Comparison of ENCODE assay signal across 1 cellular context in genomic region chr17:17032131-17032692, GRCh38.
A peak's percentile ranks its signal among the peaks of the same experiment; 100 is the strongest.
TF ChIP-seq lines count a peak whose summit lies in the region.

No MANE protein-coding gene starts in this region.

TF ChIP-seq in HepG2, 621 proteins besides CTCF, POLR2A, EP300 and RAD21 (continues in another document):
- TF ChIP-seq, protein P1, sequence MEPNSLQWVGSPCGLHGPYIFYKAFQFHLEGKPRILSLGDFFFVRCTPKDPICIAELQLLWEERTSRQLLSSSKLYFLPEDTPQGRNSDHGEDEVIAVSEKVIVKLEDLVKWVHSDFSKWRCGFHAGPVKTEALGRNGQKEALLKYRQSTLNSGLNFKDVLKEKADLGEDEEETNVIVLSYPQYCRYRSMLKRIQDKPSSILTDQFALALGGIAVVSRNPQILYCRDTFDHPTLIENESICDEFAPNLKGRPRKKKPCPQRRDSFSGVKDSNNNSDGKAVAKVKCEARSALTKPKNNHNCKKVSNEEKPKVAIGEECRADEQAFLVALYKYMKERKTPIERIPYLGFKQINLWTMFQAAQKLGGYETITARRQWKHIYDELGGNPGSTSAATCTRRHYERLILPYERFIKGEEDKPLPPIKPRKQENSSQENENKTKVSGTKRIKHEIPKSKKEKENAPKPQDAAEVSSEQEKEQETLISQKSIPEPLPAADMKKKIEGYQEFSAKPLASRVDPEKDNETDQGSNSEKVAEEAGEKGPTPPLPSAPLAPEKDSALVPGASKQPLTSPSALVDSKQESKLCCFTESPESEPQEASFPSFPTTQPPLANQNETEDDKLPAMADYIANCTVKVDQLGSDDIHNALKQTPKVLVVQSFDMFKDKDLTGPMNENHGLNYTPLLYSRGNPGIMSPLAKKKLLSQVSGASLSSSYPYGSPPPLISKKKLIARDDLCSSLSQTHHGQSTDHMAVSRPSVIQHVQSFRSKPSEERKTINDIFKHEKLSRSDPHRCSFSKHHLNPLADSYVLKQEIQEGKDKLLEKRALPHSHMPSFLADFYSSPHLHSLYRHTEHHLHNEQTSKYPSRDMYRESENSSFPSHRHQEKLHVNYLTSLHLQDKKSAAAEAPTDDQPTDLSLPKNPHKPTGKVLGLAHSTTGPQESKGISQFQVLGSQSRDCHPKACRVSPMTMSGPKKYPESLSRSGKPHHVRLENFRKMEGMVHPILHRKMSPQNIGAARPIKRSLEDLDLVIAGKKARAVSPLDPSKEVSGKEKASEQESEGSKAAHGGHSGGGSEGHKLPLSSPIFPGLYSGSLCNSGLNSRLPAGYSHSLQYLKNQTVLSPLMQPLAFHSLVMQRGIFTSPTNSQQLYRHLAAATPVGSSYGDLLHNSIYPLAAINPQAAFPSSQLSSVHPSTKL (CRISPR knock-in tag; IDR thresholded peaks at IDR 0.05): peak; percentile 62
- TF ChIP-seq RXRB (CRISPR knock-in tag; IDR thresholded peaks at IDR 0.05; ENCODE audit: borderline replicate concordance): 0 out of 2 replicates have a peak, but pooled peaks have one; percentile 35
- peak; percentile 83; the same call in 1 of the 2 replicates for TF ChIP-seq NRL (CRISPR knock-in tag; IDR thresholded peaks at IDR 0.05; ENCODE audit: borderline replicate concordance)
- TF ChIP-seq, protein P2, sequence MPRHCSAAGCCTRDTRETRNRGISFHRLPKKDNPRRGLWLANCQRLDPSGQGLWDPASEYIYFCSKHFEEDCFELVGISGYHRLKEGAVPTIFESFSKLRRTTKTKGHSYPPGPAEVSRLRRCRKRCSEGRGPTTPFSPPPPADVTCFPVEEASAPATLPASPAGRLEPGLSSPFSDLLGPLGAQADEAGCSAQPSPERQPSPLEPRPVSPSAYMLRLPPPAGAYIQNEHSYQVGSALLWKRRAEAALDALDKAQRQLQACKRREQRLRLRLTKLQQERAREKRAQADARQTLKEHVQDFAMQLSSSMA (CRISPR knock-in tag; IDR thresholded peaks at IDR 0.05): 0 out of 2 replicates have a peak, but pooled peaks have one; percentile 48
- peak; percentile 39 for TF ChIP-seq XRCC5 (optimal IDR thresholded peaks at IDR 0.05; ENCODE audit: low read length)
- TF ChIP-seq, protein P3, sequence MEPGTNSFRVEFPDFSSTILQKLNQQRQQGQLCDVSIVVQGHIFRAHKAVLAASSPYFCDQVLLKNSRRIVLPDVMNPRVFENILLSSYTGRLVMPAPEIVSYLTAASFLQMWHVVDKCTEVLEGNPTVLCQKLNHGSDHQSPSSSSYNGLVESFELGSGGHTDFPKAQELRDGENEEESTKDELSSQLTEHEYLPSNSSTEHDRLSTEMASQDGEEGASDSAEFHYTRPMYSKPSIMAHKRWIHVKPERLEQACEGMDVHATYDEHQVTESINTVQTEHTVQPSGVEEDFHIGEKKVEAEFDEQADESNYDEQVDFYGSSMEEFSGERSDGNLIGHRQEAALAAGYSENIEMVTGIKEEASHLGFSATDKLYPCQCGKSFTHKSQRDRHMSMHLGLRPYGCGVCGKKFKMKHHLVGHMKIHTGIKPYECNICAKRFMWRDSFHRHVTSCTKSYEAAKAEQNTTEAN (CRISPR knock-in tag; conservative IDR thresholded peaks at IDR 0.05): no peak
- no peak for TF ChIP-seq ZNF562 (CRISPR knock-in tag; IDR thresholded peaks at IDR 0.05; ENCODE audit: borderline replicate concordance)
- TF ChIP-seq HNRNPLL (IDR thresholded peaks at IDR 0.05; ENCODE audit: low read depth, low read length, poor library complexity, severe bottlenecking): peak; percentile 44
- TF ChIP-seq TAF15 (IDR thresholded peaks at IDR 0.05; ENCODE audit: low read depth, low read length, poor library complexity, severe bottlenecking): peak; percentile 51
- TF ChIP-seq ZFAT (CRISPR knock-in tag; conservative IDR thresholded peaks at IDR 0.05): no peak
- no peak for TF ChIP-seq MLXIP (CRISPR knock-in tag; IDR thresholded peaks at IDR 0.05; ENCODE audit: borderline replicate concordance)
- TF ChIP-seq LCORL (IDR thresholded peaks at IDR 0.05): no peak
- TF ChIP-seq LCORL (CRISPR knock-in tag; IDR thresholded peaks at IDR 0.05): 0 out of 2 replicates have a peak, but pooled peaks have one; percentile 13
- TF ChIP-seq NR2F1 (CRISPR knock-in tag; IDR thresholded peaks at IDR 0.05): 0 out of 4 replicates have a peak, but pooled peaks of 1 of the 2 experiments have one; percentile 11
- 0 out of 2 replicates have a peak, but pooled peaks have one; percentile 59 for TF ChIP-seq ZNF44 (CRISPR knock-in tag; IDR thresholded peaks at IDR 0.05)
- peak; percentile 70; the same call in 1 of the 2 replicates for TF ChIP-seq ZMYM3 (CRISPR knock-in tag; IDR thresholded peaks at IDR 0.05)
- no peak for TF ChIP-seq ZFP36 (IDR thresholded peaks at IDR 0.05; ENCODE audit: borderline replicate concordance, low read depth, low read length, partially characterized antibody)
- peak; percentile 85 for TF ChIP-seq SAP130 (CRISPR knock-in tag; IDR thresholded peaks at IDR 0.05; ENCODE audit: low read depth)
- 0 out of 2 replicates have a peak, but pooled peaks have one; percentile 36 for TF ChIP-seq DMAP1 (CRISPR knock-in tag; IDR thresholded peaks at IDR 0.05)
- no peak for TF ChIP-seq MAFK (conservative IDR thresholded peaks at IDR 0.05 in 1 of 2, IDR thresholded peaks at IDR 0.05 in 1 of 2; ENCODE audit: low read length in 2 of 2)
- 0 out of 2 replicates have a peak, but pooled peaks have one; percentile 37 for TF ChIP-seq HIVEP1 (CRISPR knock-in tag; IDR thresholded peaks at IDR 0.05)
- TF ChIP-seq TAF1 (CRISPR knock-in tag; IDR thresholded peaks at IDR 0.05): peak; percentile 40; the same call in 1 of the 2 replicates
- no peak for TF ChIP-seq GRHL1 (CRISPR knock-in tag; conservative IDR thresholded peaks at IDR 0.05)
- TF ChIP-seq TOE1 (CRISPR knock-in tag; IDR thresholded peaks at IDR 0.05): no peak
- TF ChIP-seq ZNF644 (CRISPR knock-in tag; IDR thresholded peaks at IDR 0.05; ENCODE audit: low read depth): 0 out of 2 replicates have a peak, but pooled peaks have one; percentile 44
- TF ChIP-seq ASH2L (IDR thresholded peaks at IDR 0.05; ENCODE audit: insufficient read length, low read depth, low read length): peak; percentile 37
- TF ChIP-seq ZNF768 (CRISPR knock-in tag; IDR thresholded peaks at IDR 0.05): peak; percentile 57; the same call in 1 of the 2 replicates
- peak; percentile 34; the same call in 1 of the 2 replicates for TF ChIP-seq THAP11 (CRISPR knock-in tag; IDR thresholded peaks at IDR 0.05)
- 0 out of 2 replicates have a peak, but pooled peaks have one; percentile 40 for TF ChIP-seq ZNF691 (CRISPR knock-in tag; IDR thresholded peaks at IDR 0.05; ENCODE audit: borderline replicate concordance, low read depth)
- TF ChIP-seq ZFP91 (CRISPR knock-in tag; IDR thresholded peaks at IDR 0.05; ENCODE audit: borderline replicate concordance): peak; percentile 60; the same call in 1 of the 2 replicates
- 0 out of 2 replicates have a peak, but pooled peaks have one; percentile 36 for TF ChIP-seq ZNF563 (CRISPR knock-in tag; IDR thresholded peaks at IDR 0.05)
- peak; percentile 24; the same call in 1 of the 2 replicates for TF ChIP-seq KDM5B (CRISPR knock-in tag; IDR thresholded peaks at IDR 0.05; ENCODE audit: borderline replicate concordance)
- TF ChIP-seq ZNF687 (CRISPR knock-in tag; IDR thresholded peaks at IDR 0.05): peak; percentile 94
- peak; percentile 62; the same call in 1 of the 2 replicates for TF ChIP-seq GATAD2A (CRISPR knock-in tag; IDR thresholded peaks at IDR 0.05)
- no peak for TF ChIP-seq HNRNPK (IDR thresholded peaks at IDR 0.05; ENCODE audit: low read depth, low read length, poor library complexity, severe bottlenecking)
- TF ChIP-seq SNAI1 (CRISPR knock-in tag; IDR thresholded peaks at IDR 0.05; ENCODE audit: borderline replicate concordance): no peak
- TF ChIP-seq NR2F6 (IDR thresholded peaks at IDR 0.05): no peak
- TF ChIP-seq NR2F6 (CRISPR knock-in tag; IDR thresholded peaks at IDR 0.05): peak; percentile 36; the same call in 1 of the 2 replicates
- TF ChIP-seq, protein P4, sequence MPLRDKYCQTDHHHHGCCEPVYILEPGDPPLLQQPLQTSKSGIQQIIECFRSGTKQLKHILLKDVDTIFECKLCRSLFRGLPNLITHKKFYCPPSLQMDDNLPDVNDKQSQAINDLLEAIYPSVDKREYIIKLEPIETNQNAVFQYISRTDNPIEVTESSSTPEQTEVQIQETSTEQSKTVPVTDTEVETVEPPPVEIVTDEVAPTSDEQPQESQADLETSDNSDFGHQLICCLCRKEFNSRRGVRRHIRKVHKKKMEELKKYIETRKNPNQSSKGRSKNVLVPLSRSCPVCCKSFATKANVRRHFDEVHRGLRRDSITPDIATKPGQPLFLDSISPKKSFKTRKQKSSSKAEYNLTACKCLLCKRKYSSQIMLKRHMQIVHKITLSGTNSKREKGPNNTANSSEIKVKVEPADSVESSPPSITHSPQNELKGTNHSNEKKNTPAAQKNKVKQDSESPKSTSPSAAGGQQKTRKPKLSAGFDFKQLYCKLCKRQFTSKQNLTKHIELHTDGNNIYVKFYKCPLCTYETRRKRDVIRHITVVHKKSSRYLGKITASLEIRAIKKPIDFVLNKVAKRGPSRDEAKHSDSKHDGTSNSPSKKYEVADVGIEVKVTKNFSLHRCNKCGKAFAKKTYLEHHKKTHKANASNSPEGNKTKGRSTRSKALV (CRISPR knock-in tag; IDR thresholded peaks at IDR 0.05): peak; percentile 44; the same call in 1 of the 2 replicates
